In genomic region chr20:9507544-9508239, GRCh38 we compare ENCODE assay signal across 24 cellular contexts. TPM values are rescaled to one million over a fixed set of nuclear protein-coding genes. Genes with fewer than 3 reads are reported as not detected.
DNase-seq lines count a peak whose midpoint lies in the region; FAIRE-seq and TF ChIP-seq lines count a peak whose summit lies in the region.
"Had no signal": no experiment of that assay in that cellular context is flagged by ENCODE, and none has a peak within 500 bp of the region (broad histone marks: within the 10 kb centered on the region; RNA-seq: fewer than 3 reads in every experiment).

No MANE protein-coding gene starts in this region.

- H3F3A ChIP-seq in smooth muscle cell (ENCODE audit: low read depth): no peaks in the 10 kb centered on the region

- H3K4me1 ChIP-seq in smooth muscle cell (ENCODE audit: low read depth) (no peaks in the 10 kb centered on the region), vagina (peaks cover 11% of the 10 kb centered on the region)
- H3K4me1 ChIP-seq: ascending aorta, SJSA1, uterus had no signal

- peaks cover 38% of the 10 kb centered on the region for H3K27me3 Mint-ChIP-seq in chondrocyte (ENCODE audit: low read depth)

- H3K4me1 Mint-ChIP-seq in chondrocyte (ENCODE audit: low read depth): peaks cover 10% of the 10 kb centered on the region
- H3K4me1 Mint-ChIP-seq: activated naive CD4-positive, alpha-beta T cell treated with anti-CD3 and anti-CD28 coated beads, Interleukin-2, amount 50 U/mL, for 24 hours had no signal

- no peaks in the 10 kb centered on the region for H3K36me3 Mint-ChIP-seq in chondrocyte (ENCODE audit: low read depth)
- H3K36me3 Mint-ChIP-seq: activated naive CD4-positive, alpha-beta T cell treated with anti-CD3 and anti-CD28 coated beads, Interleukin-2, amount 50 U/mL, for 24 hours had no signal

- TF ChIP-seq POLR2A in vagina (IDR thresholded peaks at IDR 0.05): no peak

- H3K4me2 ChIP-seq in smooth muscle cell: peak overlapping the region; percentile 30

- H3K27me3 ChIP-seq in smooth muscle cell (ENCODE audit: low read depth) (peaks cover 93% of the 10 kb centered on the region), vagina (no peaks in the 10 kb centered on the region)
- H3K27me3 ChIP-seq: ascending aorta had no signal

- no peak overlapping the region for H3K9ac ChIP-seq in smooth muscle cell (ENCODE audit: low read depth)

- H3K4me3 ChIP-seq in smooth muscle cell (no peak overlapping the region), vagina (no peak overlapping the region)
- H3K4me3 ChIP-seq: SJSA1, uterus had no signal

- H3K27ac ChIP-seq in smooth muscle cell (ENCODE audit: low read depth): no peak overlapping the region
- no peak overlapping the region for H3K27ac ChIP-seq in vagina
- H3K27ac ChIP-seq: ascending aorta, C4-2B, SJSA1, uterus had no signal

- DNase-seq in SIG-M5 treated with dmso at 0.1 percent for 504 hours (lab: John Stamatoyannopoulos, UW; ENCODE audit: unreplicated experiment) (peak; percentile 30), SIG-M5 (lab: John Stamatoyannopoulos, UW) (no peak), chondrocyte (ENCODE audit: low spot score) (peak; percentile 90), iPS-NIHi11 (ENCODE audit: low spot score) (peak; percentile 36), smooth muscle cell (lab: John Stamatoyannopoulos, UW; ENCODE audit: unreplicated experiment) (no peak), vagina (ENCODE audit: extremely low spot score in 2 of 2) (no peak), urothelium cell line (ENCODE audit: low spot score) (no peak), HCEC 1CT (no peak)
- DNase-seq: activated T-cell treated with anti-CD3 and anti-CD28 coated beads, Interleukin-2, amount 50 U/mL, for 48 hours; cerebellar nuclear complex; hippocampal formation; left cardiac atrium; NCI-H146; NCI-H748 treated with DMSO at 0.1 percent for 48 hours; PC-3; uterus had no signal

- no peak for FAIRE-seq in urothelium cell line (lab: Jason Lieb, UNC)
- FAIRE-seq: endometrium, GM18507 had no signal

- H4K20me1 ChIP-seq in smooth muscle cell (ENCODE audit: low read depth): no peaks in the 10 kb centered on the region

- intact Hi-C loops in vagina (cut with DNase I): no loop called here

- H3K79me2 ChIP-seq in smooth muscle cell (ENCODE audit: low read depth): no peaks in the 10 kb centered on the region

- H3K36me3 ChIP-seq in smooth muscle cell (ENCODE audit: low read depth) (no peaks in the 10 kb centered on the region), vagina (no peaks in the 10 kb centered on the region)
- H3K36me3 ChIP-seq: ascending aorta, SJSA1, uterus had no signal

- H3K9me3 Mint-ChIP-seq in chondrocyte (ENCODE audit: low read depth): no peaks in the 10 kb centered on the region
- H3K9me3 Mint-ChIP-seq: activated naive CD4-positive, alpha-beta T cell treated with anti-CD3 and anti-CD28 coated beads, Interleukin-2, amount 50 U/mL, for 24 hours had no signal

- H3K27ac Mint-ChIP-seq in chondrocyte (ENCODE audit: unreplicated experiment): no peak overlapping the region
- H3K27ac Mint-ChIP-seq: activated naive CD4-positive, alpha-beta T cell treated with anti-CD3 and anti-CD28 coated beads, Interleukin-2, amount 50 U/mL, for 24 hours had no signal

- TF ChIP-seq CTCF in chondrocyte (IDR thresholded peaks at IDR 0.05): no peak
- TF ChIP-seq CTCF in smooth muscle cell (IDR thresholded peaks at IDR 0.05; ENCODE audit: borderline replicate concordance, insufficient read depth, poor library complexity, severe bottlenecking): no peak
- no peak for TF ChIP-seq CTCF in vagina (IDR thresholded peaks at IDR 0.05)

- WGBS in smooth muscle cell (ENCODE audit: low lambda C conversion rate): 16% methylated on average over 37 of the region's 37 CpGs

- H2AFZ ChIP-seq in smooth muscle cell (ENCODE audit: low read depth): no peak overlapping the region

- peak overlapping the region; percentile 41 for H3K4me3 Mint-ChIP-seq in chondrocyte (ENCODE audit: unreplicated experiment)
- H3K4me3 Mint-ChIP-seq: activated naive CD4-positive, alpha-beta T cell treated with anti-CD3 and anti-CD28 coated beads, Interleukin-2, amount 50 U/mL, for 24 hours had no signal

- no peaks in the 10 kb centered on the region for H3K9me3 ChIP-seq in smooth muscle cell (replicated peaks; ENCODE audit: low read depth)
- no peaks in the 10 kb centered on the region for H3K9me3 ChIP-seq in vagina
- H3K9me3 ChIP-seq: ascending aorta, SJSA1, uterus had no signal

RNA-seq across cellular contexts. Expression of gene LAMP5, which starts 6.7 kb away (rescaled TPM):
- total RNA-seq in chondrocyte (2.5 to 2.9 TPM (median 2.6 TPM) in 3 replicates), smooth muscle cell (38.6 and 44.4 TPM in 2 replicates), vagina (0.74 TPM)
- polyA plus RNA-seq in smooth muscle cell: 27.7 and 40.5 TPM in 2 replicates
- total RNA-seq: A172; ascending aorta; left cardiac atrium; PC-3; SJSA1; T-helper 2 cell treated with Interferon-gamma antibody and Interleukin-4, amounts not matched to agents 100 ng/mL and 5 ng/mL, for 36 hours had no signal

Comparison
In these comparisons a context has a peak if more than half of its experiments do, and no peak if none do; other contexts are left out.
1. DNase-seq: peak in SIG-M5 treated with dmso at 0.1 percent for 504 hours (single experiment), chondrocyte (single experiment) and iPS-NIHi11 (single experiment); none in SIG-M5 (single experiment), smooth muscle cell (single experiment), vagina (0 of 2), urothelium cell line (single experiment) and HCEC 1CT (single experiment).
2. RNA of gene LAMP5, which starts 6.7 kb away (total RNA-seq): 38.6 to 44.4 TPM in smooth muscle cell; 2.5 to 2.9 TPM in chondrocyte and 0.74 TPM in vagina (single experiment); every median in the first group is over 10 times any median in the second.